Comparison of ENCODE assay signal across 24 cellular contexts in genomic region chr12:59600174-59600573, GRCh38. TPM values are rescaled to one million over a fixed set of nuclear protein-coding genes. Genes with fewer than 3 reads are reported as not detected.
DNase-seq lines count a peak whose midpoint lies in the region; ATAC-seq and TF ChIP-seq lines count a peak whose summit lies in the region.
"Had no signal": no experiment of that assay in that cellular context is flagged by ENCODE, and none has a peak within 500 bp of the region (broad histone marks: within the 10 kb centered on the region; RNA-seq: fewer than 3 reads in every experiment).

No MANE protein-coding gene starts in this region.

- H3K36me3 ChIP-seq in CD4-positive, CD25-positive, alpha-beta regulatory T cell (ENCODE audit: control insufficient read depth, insufficient read depth, low read length), result peaks cover 7% of the 10 kb centered on the region
- H3K36me3 ChIP-seq: cardiac muscle cell had no signal

- TF ChIP-seq POLR2A in NB4 (IDR thresholded peaks at IDR 0.05; ENCODE audit: extremely low read depth, insufficient read length), result no peak

- H3K27ac ChIP-seq in CD4-positive, CD25-positive, alpha-beta regulatory T cell (ENCODE audit: insufficient read depth, low read length, poor library complexity, severe bottlenecking), result no peak overlapping the region
- H3K27ac ChIP-seq: cardiac muscle cell, hepatocyte, RWPE1 had no signal

- ATAC-seq in CD4-positive, CD25-positive, alpha-beta regulatory T cell (ENCODE audit: low read depth in 2 of 2), result no peak
- ATAC-seq in activated CD8-positive, alpha-beta memory T cell treated with anti-CD3 and anti-CD28 coated beads, Interleukin-2, amount 10 ng/mL, durations not matched to agents 7 days and 5 days, result no peak
- ATAC-seq in left lobe of liver, result no peak
- ATAC-seq: esophagus mucosa had no signal

- DNase-seq in AG08395 (ENCODE audit: low spot score), result peak; percentile 26
- DNase-seq in CD4-positive, CD25-positive, alpha-beta regulatory T cell, result no peak
- peak; percentile 54 for DNase-seq in NB4 (ENCODE audit: low read depth)
- peak; percentile 11 for DNase-seq in fibroblast of pulmonary artery (ENCODE audit: low read depth)
- DNase-seq in activated CD8-positive, alpha-beta memory T cell treated with anti-CD3 and anti-CD28 coated beads, Interleukin-2, amount 10 ng/mL, durations not matched to agents 7 days and 5 days, result no peak
- DNase-seq in left lobe of liver (ENCODE audit: low spot score), result no peak
- no peak for DNase-seq in NK-92 treated with Interleukin-12 subunit alpha and Interleukin-12 subunit beta, amount 100 ng/mL, for 24 hours (lab: John Stamatoyannopoulos, UW)
- DNase-seq in effector CD8-positive, alpha-beta T cell (lab: John Stamatoyannopoulos, UW), result no peak
- DNase-seq: activated CD4-positive, alpha-beta T cell treated with anti-CD3 and anti-CD28 coated beads, Interleukin-2, amount 50 U/mL, for 48 hours; activated T-cell treated with anti-CD3 and anti-CD28 coated beads, Interleukin-2, amount 50 U/mL, for 1 hour; GDM1; Kasumi-1; naive B cell; NCI-H187; NCI-H345; posterior cingulate gyrus; stimulated activated CD4-positive, alpha-beta T cell treated with anti-CD3 and anti-CD28 coated beads, Interleukin-2, amount 100 ng/mL, for 48 hours; substantia nigra had no signal

- no peaks in the 10 kb centered on the region for H3K9me3 ChIP-seq in CD4-positive, CD25-positive, alpha-beta regulatory T cell (ENCODE audit: control insufficient read depth in 2 of 2, low read length in 2 of 2)

- peaks cover 29 to 78% (median 57%) of the 10 kb centered on the region in 4 donors for H3K4me1 Mint-ChIP-seq in CD4-positive, CD25-positive, alpha-beta regulatory T cell
- H3K4me1 Mint-ChIP-seq in activated CD8-positive, alpha-beta memory T cell treated with anti-CD3 and anti-CD28 coated beads, Interleukin-2, amount 10 ng/mL, durations not matched to agents 7 days and 5 days, result peaks cover 28% of the 10 kb centered on the region

- H3K4me3 Mint-ChIP-seq in CD4-positive, CD25-positive, alpha-beta regulatory T cell, result peak overlapping the region in 1 of 4 donors; percentile 59
- no peak overlapping the region for H3K4me3 Mint-ChIP-seq in activated CD8-positive, alpha-beta memory T cell treated with anti-CD3 and anti-CD28 coated beads, Interleukin-2, amount 10 ng/mL, durations not matched to agents 7 days and 5 days

- no peak overlapping the region for H3K4me3 ChIP-seq in CD4-positive, CD25-positive, alpha-beta regulatory T cell (ENCODE audit: low read depth, low read length)
- H3K4me3 ChIP-seq in NB4 (ENCODE audit: low read depth, low read length) (no peak overlapping the region), fibroblast of pulmonary artery (replicated peaks; ENCODE audit: low read depth, low read length) (no peak overlapping the region)
- H3K4me3 ChIP-seq: cardiac muscle cell, hepatocyte, skin epidermis had no signal

- H3K36me3 Mint-ChIP-seq in CD4-positive, CD25-positive, alpha-beta regulatory T cell, result peaks cover 18% of the 10 kb centered on the region
- peaks cover 22% of the 10 kb centered on the region for H3K36me3 Mint-ChIP-seq in activated CD8-positive, alpha-beta memory T cell treated with anti-CD3 and anti-CD28 coated beads, Interleukin-2, amount 10 ng/mL, durations not matched to agents 7 days and 5 days

- CTCF ChIA-PET in activated CD8-positive, alpha-beta memory T cell treated with anti-CD3 and anti-CD28 coated beads, Interleukin-2, amount 10 ng/mL, durations not matched to agents 7 days and 5 days (lab: Charles Lee), result no interaction called here

- H3K4me1 ChIP-seq in CD4-positive, CD25-positive, alpha-beta regulatory T cell (ENCODE audit: control insufficient read depth, insufficient read depth, low read length, poor library complexity, severe bottlenecking), result peaks cover 23% of the 10 kb centered on the region

- peaks cover 4% of the 10 kb centered on the region for H3K27me3 Mint-ChIP-seq in CD4-positive, CD25-positive, alpha-beta regulatory T cell
- no peaks in the 10 kb centered on the region for H3K27me3 Mint-ChIP-seq in activated CD8-positive, alpha-beta memory T cell treated with anti-CD3 and anti-CD28 coated beads, Interleukin-2, amount 10 ng/mL, durations not matched to agents 7 days and 5 days
- H3K27me3 Mint-ChIP-seq: naive B cell had no signal

- no peaks in the 10 kb centered on the region for H3K27me3 ChIP-seq in CD4-positive, CD25-positive, alpha-beta regulatory T cell (ENCODE audit: control insufficient read depth, insufficient read depth, low read length)
- H3K27me3 ChIP-seq: hepatocyte had no signal

- peak overlapping the region in 2 of 3 donors; percentile 8 to 20 for H3K27ac Mint-ChIP-seq in CD4-positive, CD25-positive, alpha-beta regulatory T cell
- H3K27ac Mint-ChIP-seq in activated CD8-positive, alpha-beta memory T cell treated with anti-CD3 and anti-CD28 coated beads, Interleukin-2, amount 10 ng/mL, durations not matched to agents 7 days and 5 days, result no peak overlapping the region

- H3K9me3 Mint-ChIP-seq in CD4-positive, CD25-positive, alpha-beta regulatory T cell, result no peaks in the 10 kb centered on the region
- H3K9me3 Mint-ChIP-seq in activated CD8-positive, alpha-beta memory T cell treated with anti-CD3 and anti-CD28 coated beads, Interleukin-2, amount 10 ng/mL, durations not matched to agents 7 days and 5 days (ENCODE audit: low read depth), result peaks cover 4% of the 10 kb centered on the region

- no peak for TF ChIP-seq CTCF in NB4 (IDR thresholded peaks at IDR 0.05; ENCODE audit: low read depth, low read length)
- no peak for TF ChIP-seq CTCF in fibroblast of pulmonary artery (IDR thresholded peaks at IDR 0.05; ENCODE audit: low read length, missing control alignments)

RNA-seq across cellular contexts. Expression of gene SLC16A7, which starts 4.3 kb away (rescaled TPM):
- total RNA-seq in CD4-positive, CD25-positive, alpha-beta regulatory T cell, result 38.5 TPM
- 10 to 100 TPM; 20.8 to 25.4 (median 22.9) TPM for polyA plus RNA-seq in CD4-positive, CD25-positive, alpha-beta regulatory T cell
- 10 to 100 TPM; 14.5 to 18.3 TPM for total RNA-seq in activated CD8-positive, alpha-beta memory T cell treated with anti-CD3 and anti-CD28 coated beads, Interleukin-2, amount 10 ng/mL, durations not matched to agents 7 days and 5 days
- 5.9 TPM for total RNA-seq in left lobe of liver
- total RNA-seq: HT1080 had no signal

Comparison
In these comparisons a context has a peak if more than half of its experiments do, and no peak if none do; other contexts are left out.
1. DNase-seq: peak in AG08395 (single experiment), NB4 (single experiment) and fibroblast of pulmonary artery (single experiment); none in CD4-positive, CD25-positive, alpha-beta regulatory T cell (0 of 3), activated CD8-positive, alpha-beta memory T cell treated with anti-CD3 and anti-CD28 coated beads, Interleukin-2, amount 10 ng/mL, durations not matched to agents 7 days and 5 days (single experiment), left lobe of liver (single experiment), NK-92 treated with Interleukin-12 subunit alpha and Interleukin-12 subunit beta, amount 100 ng/mL, for 24 hours (single experiment) and effector CD8-positive, alpha-beta T cell (single experiment).